Comparison of ENCODE assay signal across 1 cellular context in genomic region chr16:77849640-77850258, GRCh38.
TF ChIP-seq lines count a peak whose summit lies in the region.

No MANE protein-coding gene starts in this region.

TF ChIP-seq in WTC11, 78 proteins besides CTCF, POLR2A, EP300 and RAD21 (continued from another document):
- no peak for TF ChIP-seq ERG (CRISPR knock-in tag; IDR thresholded peaks at IDR 0.05)
